ENCODE assay signal across 15 cellular contexts in the genomic region with DNA sequence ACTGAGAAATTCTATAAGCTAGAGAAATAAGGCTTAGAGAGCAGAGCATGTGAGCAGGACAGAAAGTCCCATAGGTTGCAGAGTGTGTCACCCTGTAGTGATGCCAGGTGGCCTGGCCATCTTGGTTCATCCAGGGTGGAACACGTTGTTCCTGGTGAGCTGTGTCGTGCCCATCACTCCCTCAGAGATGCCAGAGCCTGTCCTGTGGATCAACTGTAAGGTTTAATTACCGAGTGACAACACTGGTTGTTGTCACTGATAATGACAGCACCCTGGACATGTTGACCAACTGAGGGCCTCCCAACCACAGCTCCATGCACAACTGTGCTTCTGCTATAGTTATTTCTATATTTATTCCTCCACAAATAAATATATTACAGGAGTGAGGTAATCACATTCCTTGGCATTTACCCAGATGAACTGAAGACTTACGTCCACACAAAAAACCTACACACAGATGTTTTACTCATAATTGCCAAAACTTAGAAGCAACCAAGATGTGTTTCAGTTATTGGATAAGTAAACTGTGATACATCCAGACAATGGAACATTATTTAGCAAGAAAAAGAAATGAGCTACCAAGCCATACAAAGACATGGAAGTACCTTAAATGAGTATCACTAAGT. TPM values are rescaled to one million over a fixed set of nuclear protein-coding genes. Genes with fewer than 3 reads are reported as not detected.
DNase-seq lines count a peak whose midpoint lies in the region; ATAC-seq, FAIRE-seq and TF ChIP-seq lines count a peak whose summit lies in the region.
"Had no signal": no experiment of that assay in that cellular context is flagged by ENCODE, and none has a peak within 500 bp of the region (broad histone marks: within the 10 kb centered on the region; RNA-seq: fewer than 3 reads in every experiment).

No MANE protein-coding gene starts in this region.

- peaks cover 68% of the 10 kb centered on the region for H4K20me1 ChIP-seq in osteoblast (ENCODE audit: insufficient read depth, low read length)

- no peak overlapping the region for H2AFZ ChIP-seq in osteoblast (ENCODE audit: low read length)

- no peak for FAIRE-seq in bronchial epithelial cell (lab: Jason Lieb, UNC)
- FAIRE-seq: colon had no signal

- DNase-seq in AG09309 (ENCODE audit: low read depth): peak; percentile 79
- peak; percentile 16 for DNase-seq in bronchial epithelial cell (ENCODE audit: low read depth)
- peak; percentile 66 for DNase-seq in Right ventricle myocardium superior
- DNase-seq in osteoblast (ENCODE audit: insufficient read length, low spot score, missing footprints): no peak
- DNase-seq in putamen (ENCODE audit: low spot score): no peak
- DNase-seq in NCI-H146 treated with DMSO at 0.1 percent for 48 hours (lab: John Stamatoyannopoulos, UW; ENCODE audit: unreplicated experiment): no peak
- DNase-seq in HuH-7.5 (ENCODE audit: low spot score): no peak
- DNase-seq: activated CD4-positive, alpha-beta T cell treated with anti-CD3 and anti-CD28 coated beads for 36 hours; CD8-positive, alpha-beta T cell; Karpas-422; NCI-H187; NCI-H510A; SIG-M5 had no signal

- intact Hi-C loops in Right ventricle myocardium superior (cut with DNase I): no loop called here

- H3K36me3 ChIP-seq in bronchial epithelial cell (ENCODE audit: control insufficient read depth, insufficient read depth, low read length) (no peaks in the 10 kb centered on the region), osteoblast (ENCODE audit: insufficient read depth, low read length) (peaks cover 41% of the 10 kb centered on the region)

- no peak overlapping the region for H3K4me3 ChIP-seq in AG09309 (ENCODE audit: control insufficient read depth, low read depth, low read length)
- H3K4me3 ChIP-seq in bronchial epithelial cell (ENCODE audit: low read depth, low read length): no peak overlapping the region
- H3K4me3 ChIP-seq in osteoblast (ENCODE audit: insufficient read depth, low read length): no peak overlapping the region

- ATAC-seq in Right ventricle myocardium superior (ENCODE audit: poor library complexity): peak; percentile 63
- no peak for ATAC-seq in esophagus mucosa
- ATAC-seq: activated CD4-positive, alpha-beta T cell treated with anti-CD3 and anti-CD28 coated beads for 36 hours; CD8-positive, alpha-beta T cell had no signal

- H3K79me2 ChIP-seq in osteoblast (ENCODE audit: insufficient read depth, low read length): peaks cover 100% of the 10 kb centered on the region

- TF ChIP-seq CTCF in AG09309 (IDR thresholded peaks at IDR 0.05; ENCODE audit: control insufficient read depth, insufficient read depth, low read depth, low read length, missing control alignments) (no peak), bronchial epithelial cell (IDR thresholded peaks at IDR 0.05; ENCODE audit: insufficient read depth, low read length, severe bottlenecking) (no peak), osteoblast (IDR thresholded peaks at IDR 0.05; ENCODE audit: extremely low read depth, low read depth, low read length) (no peak)

- no peaks in the 10 kb centered on the region for H3K27me3 ChIP-seq in bronchial epithelial cell (ENCODE audit: control insufficient read depth, insufficient read depth, low read length)
- H3K27me3 ChIP-seq in osteoblast (ENCODE audit: insufficient read depth, low read length): no peaks in the 10 kb centered on the region

- peaks cover 75% of the 10 kb centered on the region for H3K4me1 ChIP-seq in osteoblast (ENCODE audit: insufficient read depth, low read length)

- H3K4me2 ChIP-seq in osteoblast (ENCODE audit: insufficient read depth, low read length): peak overlapping the region; percentile 23

- peak overlapping the region; percentile 17 for H3K27ac ChIP-seq in osteoblast (ENCODE audit: low read depth, low read length)

- no peaks in the 10 kb centered on the region for H3K9me3 ChIP-seq in osteoblast (ENCODE audit: low read depth, low read length)

RNA-seq across cellular contexts. Expression of gene C1orf198, which starts 6.2 kb away (rescaled TPM):
- total RNA-seq in bronchial epithelial cell (7.1 and 12.3 TPM in 2 replicates), Right ventricle myocardium superior (43.1 TPM), osteoblast (251 and 352 TPM in 2 replicates), esophagus mucosa (15.1 TPM)

Comparison
In these comparisons a context has a peak if more than half of its experiments do, and no peak if none do; other contexts are left out.
1. DNase-seq: peak in AG09309 (single experiment), bronchial epithelial cell (single experiment) and Right ventricle myocardium superior (single experiment); none in osteoblast (single experiment), putamen (single experiment), NCI-H146 treated with DMSO at 0.1 percent for 48 hours (single experiment) and HuH-7.5 (single experiment).